Comparison of ENCODE assay signal across 9 cellular contexts in the genomic region with DNA sequence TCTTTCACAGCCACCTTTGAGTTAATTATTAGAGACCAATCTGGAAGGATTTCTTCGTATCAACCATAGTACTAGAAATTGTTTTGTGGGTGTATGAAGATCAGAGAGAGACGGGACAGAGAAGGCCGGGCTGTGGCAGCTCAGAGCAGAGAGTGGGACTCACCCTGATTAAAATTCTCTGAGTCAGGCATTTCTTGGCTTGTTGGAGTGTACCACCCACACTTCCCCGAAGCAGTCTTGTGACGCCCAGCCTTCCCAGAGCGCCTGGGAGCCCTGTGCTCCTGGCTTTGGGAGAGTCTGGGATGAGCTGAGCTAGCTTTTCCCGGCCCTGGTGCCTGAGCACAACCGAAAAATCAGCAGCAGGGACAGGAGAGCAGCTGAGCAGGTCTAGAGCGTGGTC. TPM values are rescaled to one million over a fixed set of nuclear protein-coding genes. Genes with fewer than 3 reads are reported as not detected.
DNase-seq lines count a peak whose midpoint lies in the region; ATAC-seq and TF ChIP-seq lines count a peak whose summit lies in the region.
"Had no signal": no experiment of that assay in that cellular context is flagged by ENCODE, and none has a peak within 500 bp of the region (broad histone marks: within the 10 kb centered on the region; RNA-seq: fewer than 3 reads in every experiment).

No MANE protein-coding gene starts in this region.

- no peaks in the 10 kb centered on the region for H3K9me3 Mint-ChIP-seq in chondrocyte (ENCODE audit: low read depth)
- no peaks in the 10 kb centered on the region for H3K9me3 Mint-ChIP-seq in stimulated activated memory B cell treated with anti-CD40 and anti-IgM and Interleukin-4, amounts not matched to agents 10 μg/mL and 1 μg/mL and 100 μg/mL, for 72 hours

- CTCF ChIA-PET in HCT116 (lab: Charles Lee): no interaction called here

- no peak for TF ChIP-seq POLR2A in HCT116 (IDR thresholded peaks at IDR 0.05; ENCODE audit: borderline replicate concordance, extremely low read depth, insufficient read depth, insufficient read length)

- H3K27me3 Mint-ChIP-seq in chondrocyte (ENCODE audit: low read depth): no peaks in the 10 kb centered on the region
- no peaks in the 10 kb centered on the region for H3K27me3 Mint-ChIP-seq in stimulated activated memory B cell treated with anti-CD40 and anti-IgM and Interleukin-4, amounts not matched to agents 10 μg/mL and 1 μg/mL and 100 μg/mL, for 72 hours

- peaks cover 41% of the 10 kb centered on the region for H3K4me1 Mint-ChIP-seq in chondrocyte (ENCODE audit: low read depth)
- peaks cover 47% of the 10 kb centered on the region for H3K4me1 Mint-ChIP-seq in stimulated activated memory B cell treated with anti-CD40 and anti-IgM and Interleukin-4, amounts not matched to agents 10 μg/mL and 1 μg/mL and 100 μg/mL, for 72 hours

- DNase-seq in HCT116 (ENCODE audit: low read depth, low spot score): no peak
- no peak for DNase-seq in chondrocyte (ENCODE audit: low spot score)
- peak; percentile 85 for DNase-seq in kidney tubule cell (ENCODE audit: low spot score)
- no peak for DNase-seq in DMS79 treated with DMSO at 0.1 percent for 48 hours (lab: John Stamatoyannopoulos, UW)
- DNase-seq in activated T-cell treated with anti-CD3 and anti-CD28 coated beads, Interleukin-2, amount 50 U/mL, for 48 hours: no peak
- no peak for DNase-seq in cortex of kidney (lab: John Stamatoyannopoulos, UW)

- peaks cover 4% of the 10 kb centered on the region for H3K36me3 Mint-ChIP-seq in chondrocyte (ENCODE audit: low read depth)
- H3K36me3 Mint-ChIP-seq in stimulated activated memory B cell treated with anti-CD40 and anti-IgM and Interleukin-4, amounts not matched to agents 10 μg/mL and 1 μg/mL and 100 μg/mL, for 72 hours: peaks cover 28% of the 10 kb centered on the region

- no peak overlapping the region for H3K4me3 ChIP-seq in HCT116 (replicated peaks in 1 of 2; ENCODE audit: low read depth in 1 of 2, low read length in 2 of 2)

- BruUV-seq in HCT116 (replicated peaks; lab: Mats Ljungman, UMichigan): no TSS peak

- no peak for TF ChIP-seq RAD21 in HCT116 (IDR thresholded peaks at IDR 0.05; ENCODE audit: low read depth)

- H3K79me2 ChIP-seq in HCT116 (ENCODE audit: insufficient read depth, low read length): peaks cover 21% of the 10 kb centered on the region; the same call in 1 of the 2 replicates

- POLR2A ChIA-PET in HCT116 (lab: Charles Lee): no interaction called here

- no peaks in the 10 kb centered on the region for H3K27me3 ChIP-seq in HCT116 (ENCODE audit: insufficient read depth, low read length)
- H3K27me3 ChIP-seq: neutrophil had no signal

- H2AFZ ChIP-seq in HCT116 (ENCODE audit: low read depth, low read length, poor library complexity, severe bottlenecking): no peak overlapping the region

- no peaks in the 10 kb centered on the region for H3K9me2 ChIP-seq in HCT116 (ENCODE audit: insufficient read depth)

- peaks cover 0 to 3% of the 10 kb centered on the region in 2 experiments; a peak in 1 of 4 replicates for H3K4me1 ChIP-seq in HCT116 (ENCODE audit: control insufficient read depth in 1 of 2, insufficient read depth in 2 of 2, low read length in 2 of 2)

- intact Hi-C loops in HCT116 (cut with micrococcal nuclease): no loop called here

- peak overlapping the region; percentile 99 for H3K27ac Mint-ChIP-seq in chondrocyte (ENCODE audit: unreplicated experiment)
- H3K27ac Mint-ChIP-seq in stimulated activated memory B cell treated with anti-CD40 and anti-IgM and Interleukin-4, amounts not matched to agents 10 μg/mL and 1 μg/mL and 100 μg/mL, for 72 hours: peak overlapping the region; percentile 6

- H3K4me2 ChIP-seq in HCT116 (ENCODE audit: low read length): no peak overlapping the region

- TF ChIP-seq CTCF in HCT116 (IDR thresholded peaks at IDR 0.05 in 2 of 3, conservative IDR thresholded peaks at IDR 0.05 in 1 of 3; ENCODE audit: borderline replicate concordance in 1 of 3, insufficient read depth in 1 of 3, low read depth in 2 of 3, low read length in 2 of 3): no peak
- no peak for TF ChIP-seq CTCF in chondrocyte (IDR thresholded peaks at IDR 0.05)

- H3K27ac ChIP-seq in HCT116 (ENCODE audit: low read depth, low read length): no peak overlapping the region
- H3K27ac ChIP-seq: neutrophil had no signal

- no peaks in the 10 kb centered on the region for H3K36me3 ChIP-seq in HCT116 (ENCODE audit: control insufficient read depth in 1 of 2, insufficient read depth in 2 of 2, low read length in 2 of 2)

- H3K4me3 Mint-ChIP-seq in chondrocyte (ENCODE audit: unreplicated experiment): peak overlapping the region; percentile 33
- H3K4me3 Mint-ChIP-seq in stimulated activated memory B cell treated with anti-CD40 and anti-IgM and Interleukin-4, amounts not matched to agents 10 μg/mL and 1 μg/mL and 100 μg/mL, for 72 hours: no peak overlapping the region

- H3K9ac ChIP-seq in HCT116 (ENCODE audit: low read length): no peak overlapping the region

- ATAC-seq in HCT116 (0 out of 2 replicates have a peak, but pooled peaks have one; percentile 33), HG03025 (IDR thresholded peaks at IDR 0.05; ENCODE audit: low FRiP score, unreplicated experiment) (no peak)
- no peak for ATAC-seq in stimulated activated memory B cell treated with anti-CD40 and anti-IgM and Interleukin-4, amounts not matched to agents 10 μg/mL and 1 μg/mL and 100 μg/mL, for 72 hours

- RAD21 ChIA-PET in HCT116 (lab: Charles Lee; ENCODE audit: low non-redundant PET in 1 of 2, low total read pairs in 2 of 2, uncharacterized antibody in 2 of 2, unreplicated experiment in 2 of 2): no interaction called here

- H4K20me1 ChIP-seq in HCT116 (ENCODE audit: insufficient read depth): no peaks in the 10 kb centered on the region

- H3K9me3 ChIP-seq in HCT116 (ENCODE audit: control insufficient read depth in 1 of 2, insufficient read depth in 1 of 2, low read depth in 1 of 2, low read length in 2 of 2): no peaks in the 10 kb centered on the region
- H3K9me3 ChIP-seq: neutrophil had no signal

TF ChIP-seq in HCT116, 20 proteins besides CTCF, POLR2A, EP300 and RAD21:
- TF ChIP-seq TCF7L2 (IDR thresholded peaks at IDR 0.05; ENCODE audit: borderline replicate concordance, extremely low read depth, insufficient read depth, insufficient read length): no peak
- TF ChIP-seq, protein P1, sequence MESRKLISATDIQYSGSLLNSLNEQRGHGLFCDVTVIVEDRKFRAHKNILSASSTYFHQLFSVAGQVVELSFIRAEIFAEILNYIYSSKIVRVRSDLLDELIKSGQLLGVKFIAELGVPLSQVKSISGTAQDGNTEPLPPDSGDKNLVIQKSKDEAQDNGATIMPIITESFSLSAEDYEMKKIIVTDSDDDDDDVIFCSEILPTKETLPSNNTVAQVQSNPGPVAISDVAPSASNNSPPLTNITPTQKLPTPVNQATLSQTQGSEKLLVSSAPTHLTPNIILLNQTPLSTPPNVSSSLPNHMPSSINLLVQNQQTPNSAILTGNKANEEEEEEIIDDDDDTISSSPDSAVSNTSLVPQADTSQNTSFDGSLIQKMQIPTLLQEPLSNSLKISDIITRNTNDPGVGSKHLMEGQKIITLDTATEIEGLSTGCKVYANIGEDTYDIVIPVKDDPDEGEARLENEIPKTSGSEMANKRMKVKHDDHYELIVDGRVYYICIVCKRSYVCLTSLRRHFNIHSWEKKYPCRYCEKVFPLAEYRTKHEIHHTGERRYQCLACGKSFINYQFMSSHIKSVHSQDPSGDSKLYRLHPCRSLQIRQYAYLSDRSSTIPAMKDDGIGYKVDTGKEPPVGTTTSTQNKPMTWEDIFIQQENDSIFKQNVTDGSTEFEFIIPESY (IDR thresholded peaks at IDR 0.05; ENCODE audit: extremely low read depth, insufficient replicate concordance, low read length): no peak
- TF ChIP-seq SRF (IDR thresholded peaks at IDR 0.05; ENCODE audit: low read depth): no peak
- TF ChIP-seq SIN3A (IDR thresholded peaks at IDR 0.05; ENCODE audit: low read depth): no peak
- TF ChIP-seq SP1 (IDR thresholded peaks at IDR 0.05; ENCODE audit: low read depth): no peak
- no peak for TF ChIP-seq ZNF274 (IDR thresholded peaks at IDR 0.05; ENCODE audit: low read depth, low read length)

RNA-seq across cellular contexts. Expression of a gene that starts 19.4 kb away (rescaled TPM):
- total RNA-seq in HCT116 (2021; ENCODE audit: unreplicated experiment) (38.5 TPM), chondrocyte (63.6 to 68.3 TPM (median 66.0 TPM) in 3 replicates)
- polyA plus RNA-seq in HCT116 (2012): 43.1 and 49.7 TPM in 2 replicates

RNA-seq across cellular contexts. Expression of a gene that starts 32.5 kb away (rescaled TPM):
- total RNA-seq in HCT116 (2021; ENCODE audit: unreplicated experiment) (0.59 TPM), chondrocyte (0.90 to 1.9 TPM (median 1.3 TPM) in 3 replicates)
- polyA plus RNA-seq in HCT116 (2012): 0.32 and 0.38 TPM in 2 replicates

RNA-seq across cellular contexts. Expression of a gene that starts 38.7 kb away (rescaled TPM):
- total RNA-seq in HCT116 (2021; ENCODE audit: unreplicated experiment) (not detected), chondrocyte (not detected in 3 replicates)
- polyA plus RNA-seq in HCT116 (2012): not detected in 2 replicates

RNA-seq across cellular contexts. Expression of a gene that starts 55.0 kb away (rescaled TPM):
- total RNA-seq in HCT116 (2021; ENCODE audit: unreplicated experiment) (6.0 TPM), chondrocyte (191 to 492 TPM (median 490 TPM) in 3 replicates)
- polyA plus RNA-seq in HCT116 (2012): 8.7 and 9.7 TPM in 2 replicates
